In the genomic region with DNA sequence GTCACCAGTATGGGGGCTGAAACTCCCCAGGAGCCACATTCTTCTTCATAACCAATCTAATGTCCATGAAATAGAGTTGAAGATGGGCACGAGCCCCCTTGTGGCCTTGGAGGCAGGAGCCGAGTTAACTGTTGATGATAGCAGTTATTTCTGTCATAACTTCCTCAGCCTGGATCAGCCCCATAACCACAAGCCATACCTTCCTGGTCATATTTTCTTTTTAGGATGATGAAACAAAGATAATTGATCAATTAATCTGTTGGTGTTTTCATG, we compare ENCODE assay signal across 11 cellular contexts.
DNase-seq lines count a peak whose midpoint lies in the region; ATAC-seq and TF ChIP-seq lines count a peak whose summit lies in the region.
"Had no signal": no experiment of that assay in that cellular context is flagged by ENCODE, and none has a peak within 500 bp of the region (broad histone marks: within the 10 kb centered on the region; RNA-seq: fewer than 3 reads in every experiment).

No MANE protein-coding gene starts in this region.

- intact Hi-C loops in activated CD4-positive, alpha-beta T cell treated with anti-CD3 and anti-CD28 coated beads for 36 hours (cut with DNase I, micrococcal nuclease): no loop called here
- intact Hi-C loops in psoas muscle (cut with DNase I): no loop called here
- intact Hi-C loops in CD4-positive, alpha-beta T cell (cut with DNase I, micrococcal nuclease): no loop called here

- no peaks in the 10 kb centered on the region for H3K27me3 ChIP-seq in psoas muscle (ENCODE audit: insufficient read depth in 3 of 3, low read length in 2 of 3)
- peaks cover 15% of the 10 kb centered on the region for H3K27me3 ChIP-seq in CD4-positive, alpha-beta T cell (ENCODE audit: control insufficient read depth, insufficient read depth, low read length)
- H3K27me3 ChIP-seq: uterus had no signal

- no peaks in the 10 kb centered on the region for H3K36me3 Mint-ChIP-seq in activated CD4-positive, alpha-beta T cell treated with anti-CD3 and anti-CD28 coated beads for 36 hours (ENCODE audit: low read depth)
- H3K36me3 Mint-ChIP-seq in CD4-positive, alpha-beta T cell (ENCODE audit: low read depth): no peaks in the 10 kb centered on the region
- H3K36me3 Mint-ChIP-seq: activated naive CD4-positive, alpha-beta T cell treated with anti-CD3 and anti-CD28 coated beads, Interleukin-2, amount 50 U/mL, for 24 hours had no signal

- H3K4me1 ChIP-seq in psoas muscle: no peaks in the 10 kb centered on the region
- H3K4me1 ChIP-seq: uterus had no signal

- no peaks in the 10 kb centered on the region for H3K36me3 ChIP-seq in psoas muscle (ENCODE audit: insufficient read depth in 1 of 2, low read depth in 1 of 2)
- H3K36me3 ChIP-seq: uterus had no signal

- peak; percentile 12 for DNase-seq in activated CD4-positive, alpha-beta T cell treated with anti-CD3 and anti-CD28 coated beads for 36 hours
- DNase-seq in activated CD4-positive, alpha-beta T cell treated with anti-CD3 and anti-CD28 coated beads, Interleukin-2, amount 50 U/mL, for 1 hour: no peak
- peak; percentile 23 for DNase-seq in MV-4-11 (lab: John Stamatoyannopoulos, UW)
- DNase-seq in cardiac fibroblast (ENCODE audit: low read depth in 2 of 2): peak in 1 of 2 donors; percentile 9
- no peak for DNase-seq in psoas muscle
- no peak for DNase-seq in AG20443 (ENCODE audit: low spot score)
- DNase-seq in CD4-positive, alpha-beta T cell: no peak
- DNase-seq in NCI-H2196 (lab: John Stamatoyannopoulos, UW; ENCODE audit: unreplicated experiment): no peak
- DNase-seq: uterus had no signal

- H3K9me3 Mint-ChIP-seq in activated CD4-positive, alpha-beta T cell treated with anti-CD3 and anti-CD28 coated beads for 36 hours (ENCODE audit: low read depth): no peaks in the 10 kb centered on the region
- no peaks in the 10 kb centered on the region for H3K9me3 Mint-ChIP-seq in CD4-positive, alpha-beta T cell
- H3K9me3 Mint-ChIP-seq: activated naive CD4-positive, alpha-beta T cell treated with anti-CD3 and anti-CD28 coated beads, Interleukin-2, amount 50 U/mL, for 24 hours had no signal

- no peaks in the 10 kb centered on the region for H3K9me3 ChIP-seq in psoas muscle
- no peaks in the 10 kb centered on the region for H3K9me3 ChIP-seq in CD4-positive, alpha-beta T cell (ENCODE audit: control insufficient read depth, low read length)
- H3K9me3 ChIP-seq: uterus had no signal

- peak; percentile 24 for TF ChIP-seq CTCF in cardiac fibroblast (IDR thresholded peaks at IDR 0.05; ENCODE audit: low read depth, low read length)
- TF ChIP-seq CTCF in psoas muscle (IDR thresholded peaks at IDR 0.05): peak; percentile 17
- no peak for TF ChIP-seq CTCF in CD4-positive, alpha-beta T cell (IDR thresholded peaks at IDR 0.05)

- peak; percentile 28 for ATAC-seq in activated CD4-positive, alpha-beta T cell treated with anti-CD3 and anti-CD28 coated beads for 36 hours
- no peak for ATAC-seq in psoas muscle
- no peak for ATAC-seq in CD4-positive, alpha-beta T cell (ENCODE audit: poor library complexity)

- no peak overlapping the region for H3K4me3 Mint-ChIP-seq in activated CD4-positive, alpha-beta T cell treated with anti-CD3 and anti-CD28 coated beads for 36 hours
- no peak overlapping the region for H3K4me3 Mint-ChIP-seq in CD4-positive, alpha-beta T cell
- H3K4me3 Mint-ChIP-seq: activated naive CD4-positive, alpha-beta T cell treated with anti-CD3 and anti-CD28 coated beads, Interleukin-2, amount 50 U/mL, for 24 hours had no signal

- CTCF ChIA-PET in activated CD4-positive, alpha-beta T cell treated with anti-CD3 and anti-CD28 coated beads for 36 hours (lab: Charles Lee): interaction anchor here (0.7 to 1.3 kb wide), 2 partner anchors 41 to 895 kb away, joined by 4 read pairs; no protein-coding TSS in a partner anchor
- CTCF ChIA-PET in CD4-positive, alpha-beta T cell (lab: Charles Lee): no interaction called here

- POLR2A ChIA-PET in activated CD4-positive, alpha-beta T cell treated with anti-CD3 and anti-CD28 coated beads for 36 hours (lab: Charles Lee): interaction anchor here (0.6 kb wide), 1 partner anchor 357 kb away, joined by 4 read pairs; no protein-coding TSS in a partner anchor
- POLR2A ChIA-PET in CD4-positive, alpha-beta T cell (lab: Charles Lee): no interaction called here

- no peak overlapping the region for H3K27ac Mint-ChIP-seq in activated CD4-positive, alpha-beta T cell treated with anti-CD3 and anti-CD28 coated beads for 36 hours
- H3K27ac Mint-ChIP-seq in CD4-positive, alpha-beta T cell: no peak overlapping the region
- H3K27ac Mint-ChIP-seq: activated naive CD4-positive, alpha-beta T cell treated with anti-CD3 and anti-CD28 coated beads, Interleukin-2, amount 50 U/mL, for 24 hours had no signal

- H3K27me3 Mint-ChIP-seq in activated CD4-positive, alpha-beta T cell treated with anti-CD3 and anti-CD28 coated beads for 36 hours: peaks cover 23% of the 10 kb centered on the region
- H3K27me3 Mint-ChIP-seq in CD4-positive, alpha-beta T cell: peaks cover 56% of the 10 kb centered on the region

- H3K4me3 ChIP-seq in cardiac fibroblast (replicated peaks in 1 of 2; ENCODE audit: low read depth in 2 of 2, low read length in 2 of 2): no peak overlapping the region
- H3K4me3 ChIP-seq in psoas muscle: no peak overlapping the region
- H3K4me3 ChIP-seq: uterus had no signal

- no peaks in the 10 kb centered on the region for H3K4me1 Mint-ChIP-seq in activated CD4-positive, alpha-beta T cell treated with anti-CD3 and anti-CD28 coated beads for 36 hours
- H3K4me1 Mint-ChIP-seq in CD4-positive, alpha-beta T cell (ENCODE audit: low read depth): no peaks in the 10 kb centered on the region
- H3K4me1 Mint-ChIP-seq: activated naive CD4-positive, alpha-beta T cell treated with anti-CD3 and anti-CD28 coated beads, Interleukin-2, amount 50 U/mL, for 24 hours had no signal

- 32 to 48% (median 35%) methylated on average over 2 of the region's 2 CpGs for WGBS in psoas muscle, 3 donors

- H3K27ac ChIP-seq in psoas muscle: no peak overlapping the region
- H3K27ac ChIP-seq in CD4-positive, alpha-beta T cell (ENCODE audit: low read depth, low read length): no peak overlapping the region
- H3K27ac ChIP-seq: KMS-11 had no signal

Comparison
In these comparisons a context has a peak if more than half of its experiments do, and no peak if none do; other contexts are left out.
1. DNase-seq: peak in activated CD4-positive, alpha-beta T cell treated with anti-CD3 and anti-CD28 coated beads for 36 hours (single experiment) and MV-4-11 (single experiment); none in activated CD4-positive, alpha-beta T cell treated with anti-CD3 and anti-CD28 coated beads, Interleukin-2, amount 50 U/mL, for 1 hour (single experiment), psoas muscle (0 of 2), AG20443 (single experiment), CD4-positive, alpha-beta T cell (0 of 10) and NCI-H2196 (single experiment).